Comparison of ENCODE assay signal across 23 cellular contexts in the genomic region with DNA sequence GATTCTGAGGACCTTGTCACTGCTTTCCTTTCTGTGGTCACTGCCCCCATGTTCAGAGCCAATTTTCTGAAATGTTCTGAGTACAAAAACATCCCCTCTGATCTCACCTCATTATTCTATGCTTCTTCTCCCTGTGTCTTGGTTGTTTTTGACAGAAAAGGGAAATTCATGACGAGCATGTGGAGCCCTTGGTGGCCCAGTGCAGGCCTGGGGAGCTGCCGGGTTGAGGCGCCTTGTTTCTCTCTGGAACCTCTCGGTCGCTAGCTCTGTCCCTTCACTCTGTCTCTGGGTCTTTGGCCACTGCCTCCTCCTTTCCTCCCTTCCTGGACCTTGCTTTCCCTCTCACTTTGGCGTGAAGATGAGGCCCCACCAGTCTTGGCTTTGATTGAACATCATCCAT.
"Had no signal": no experiment of that assay in that cellular context is flagged by ENCODE, and none has a peak within 500 bp of the region (broad histone marks: within the 10 kb centered on the region; RNA-seq: fewer than 3 reads in every experiment).

No MANE protein-coding gene starts in this region.

- ATAC-seq: PC-3 had no signal

- H3K4me1 Mint-ChIP-seq: activated CD4-positive, alpha-beta T cell treated with anti-CD3 and anti-CD28 coated beads, Interleukin-2, amount 10 ng/mL, durations not matched to agents 24 days and 14 days; activated naive CD4-positive, alpha-beta T cell treated with anti-CD3 and anti-CD28 coated beads, Interleukin-2, amount 10 ng/mL, durations not matched to agents 7 days and 5 days; activated naive CD8-positive, alpha-beta T cell treated with anti-CD3 and anti-CD28 coated beads for 36 hours had no signal

- DNase-seq: activated B cell treated with CpG ODN at 0.5 μM for 24 hours; activated CD4-positive, alpha-beta T cell treated with anti-CD3 and anti-CD28 coated beads for 1 hour; activated CD4-positive, alpha-beta T cell treated with anti-CD3 and anti-CD28 coated beads, Interleukin-2, amount 10 ng/mL, durations not matched to agents 24 days and 14 days; activated gamma-delta T cell treated with Interleukin-2 at 50 U/mL for 16 hours; activated naive CD4-positive, alpha-beta T cell treated with anti-CD3 and anti-CD28 coated beads, Interleukin-2, amount 10 ng/mL, durations not matched to agents 7 days and 5 days; activated naive CD8-positive, alpha-beta T cell treated with anti-CD3 and anti-CD28 coated beads for 36 hours; activated T-cell treated with anti-CD3 and anti-CD28 coated beads for 4 hours; activated T-cell treated with anti-CD3 and anti-CD28 coated beads, Interleukin-2, amount 50 U/mL, for 48 hours; brain microvascular endothelial cell; cerebellar nuclear complex; MM.1S; NCI-H1105; NCI-H1436; NCI-H1694 treated with DMSO at 0.1 percent for 48 hours; NCI-H2029 treated with DMSO at 0.1 percent for 48 hours; NCI-H345; NCI-H510A; PC-3; SHP77 treated with DMSO at 0.1 percent for 48 hours had no signal

- H3K4me3 ChIP-seq: cardiac muscle cell had no signal

- H3K36me3 Mint-ChIP-seq: activated naive CD4-positive, alpha-beta T cell treated with anti-CD3 and anti-CD28 coated beads, Interleukin-2, amount 10 ng/mL, durations not matched to agents 7 days and 5 days; activated naive CD8-positive, alpha-beta T cell treated with anti-CD3 and anti-CD28 coated beads for 36 hours had no signal

- H3K36me3 ChIP-seq: brain microvascular endothelial cell, cardiac muscle cell had no signal

- H3K27me3 Mint-ChIP-seq: activated CD4-positive, alpha-beta T cell treated with anti-CD3 and anti-CD28 coated beads, Interleukin-2, amount 10 ng/mL, durations not matched to agents 24 days and 14 days had no signal

- H3K27ac ChIP-seq: brain microvascular endothelial cell, cardiac muscle cell had no signal

- H3K4me3 Mint-ChIP-seq: activated B cell treated with CpG ODN at 0.5 μM for 24 hours; activated CD4-positive, alpha-beta T cell treated with anti-CD3 and anti-CD28 coated beads, Interleukin-2, amount 10 ng/mL, durations not matched to agents 24 days and 14 days; activated naive CD4-positive, alpha-beta T cell treated with anti-CD3 and anti-CD28 coated beads, Interleukin-2, amount 10 ng/mL, durations not matched to agents 7 days and 5 days; activated naive CD8-positive, alpha-beta T cell treated with anti-CD3 and anti-CD28 coated beads for 36 hours; T-helper 1 cell treated with Interleukin-12 subunit alpha and Interleukin-12 subunit beta and Interleukin-4 antibody, amounts not matched to agents 30 μg/mL and 1 μg/mL, for 36 hours had no signal

- FAIRE-seq: RCC 7860 had no signal

- H3K27ac Mint-ChIP-seq: activated B cell treated with CpG ODN at 0.5 μM for 24 hours; activated CD4-positive, alpha-beta T cell treated with anti-CD3 and anti-CD28 coated beads, Interleukin-2, amount 10 ng/mL, durations not matched to agents 24 days and 14 days; activated naive CD4-positive, alpha-beta T cell treated with anti-CD3 and anti-CD28 coated beads, Interleukin-2, amount 10 ng/mL, durations not matched to agents 7 days and 5 days; activated naive CD8-positive, alpha-beta T cell treated with anti-CD3 and anti-CD28 coated beads for 36 hours; activated T-helper 2 cell treated with anti-CD3 and anti-CD28 coated beads, Interferon-gamma antibody, Interleukin-2, Interleukin-4, amounts not matched to agents 10 μg/mL and 5 μg/mL and 100 μg/mL, durations not matched to agents 14 hours and 24 hours and 36 hours; T-helper 1 cell treated with Interleukin-12 subunit alpha and Interleukin-12 subunit beta and Interleukin-4 antibody, amounts not matched to agents 30 μg/mL and 1 μg/mL, for 36 hours had no signal

- H3K9me3 Mint-ChIP-seq: activated B cell treated with CpG ODN at 0.5 μM for 24 hours; activated CD4-positive, alpha-beta T cell treated with anti-CD3 and anti-CD28 coated beads, Interleukin-2, amount 10 ng/mL, durations not matched to agents 24 days and 14 days; activated naive CD4-positive, alpha-beta T cell treated with anti-CD3 and anti-CD28 coated beads, Interleukin-2, amount 10 ng/mL, durations not matched to agents 7 days and 5 days; activated naive CD8-positive, alpha-beta T cell treated with anti-CD3 and anti-CD28 coated beads for 36 hours; activated T-helper 2 cell treated with anti-CD3 and anti-CD28 coated beads, Interferon-gamma antibody, Interleukin-2, Interleukin-4, amounts not matched to agents 10 μg/mL and 5 μg/mL and 100 μg/mL, durations not matched to agents 14 hours and 24 hours and 36 hours; T-helper 1 cell treated with Interleukin-12 subunit alpha and Interleukin-12 subunit beta and Interleukin-4 antibody, amounts not matched to agents 30 μg/mL and 1 μg/mL, for 36 hours had no signal
